In genomic region chr3:30303770-30304169, GRCh38 we compare ENCODE assay signal across 35 cellular contexts.
"Had no signal": no experiment of that assay in that cellular context is flagged by ENCODE, and none has a peak within 500 bp of the region (broad histone marks: within the 10 kb centered on the region; RNA-seq: fewer than 3 reads in every experiment).

No MANE protein-coding gene starts in this region.

- H3K27me3 ChIP-seq: MG63 had no signal

- H3K4me3 ChIP-seq: MG63 had no signal

- H3K9me3 ChIP-seq: MG63 had no signal

- DNase-seq: Karpas-422, Kasumi-1, MG63, MM.1S, MV-4-11, NCI-H1048, NCI-H1092, NCI-H1092 treated with DMSO at 0.1 percent for 48 hours, NCI-H1105, NCI-H1105 treated with DMSO at 0.1 percent for 48 hours, NCI-H1417, NCI-H1417 treated with DMSO at 0.1 percent for 48 hours, NCI-H1436, NCI-H1436 treated with DMSO at 0.1 percent for 48 hours, NCI-H146, NCI-H1694, NCI-H1694 treated with DMSO at 0.1 percent for 48 hours, NCI-H187, NCI-H187 treated with DMSO at 0.1 percent for 48 hours, NCI-H1930, NCI-H2029, NCI-H2029 treated with DMSO at 0.1 percent for 48 hours, NCI-H2081, NCI-H2081 treated with DMSO at 0.1 percent for 48 hours, NCI-H2107, NCI-H2171, NCI-H2171 treated with DMSO at 0.1 percent for 48 hours, NCI-H2227 treated with DMSO at 0.1 percent for 48 hours, NCI-H226, NCI-H345, NCI-H446, NCI-H446 treated with DMSO at 0.1 percent for 48 hours, NCI-H510A, NCI-H510A treated with DMSO at 0.1 percent for 48 hours, NCI-H524 had no signal

- H3K36me3 ChIP-seq: MG63 had no signal
